8 cellular contexts compared by ENCODE assay signal in the genomic region with DNA sequence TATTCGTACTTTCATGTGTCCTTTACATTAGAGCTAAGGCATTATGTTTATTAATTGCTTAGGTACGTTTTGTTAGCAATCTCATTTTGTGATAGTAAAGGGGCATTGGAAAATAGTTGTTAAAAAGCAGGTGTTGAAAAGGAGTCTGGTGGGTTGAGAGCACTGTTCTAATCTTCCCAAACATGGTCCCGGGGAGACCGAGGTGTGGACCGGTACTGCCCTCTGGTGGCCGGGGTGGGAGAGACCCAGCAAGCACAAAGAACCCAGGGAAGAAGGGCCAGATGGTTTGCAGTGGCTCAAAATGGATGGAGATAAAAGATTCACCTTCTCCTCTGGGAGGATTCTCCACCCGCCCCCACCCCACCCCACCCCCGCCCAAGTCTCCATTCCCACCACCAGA. TPM values are rescaled to one million over a fixed set of nuclear protein-coding genes. Genes with fewer than 3 reads are reported as not detected.
A peak's percentile ranks its signal among the peaks of the same experiment; 100 is the strongest.
DNase-seq lines count a peak whose midpoint lies in the region; ATAC-seq and TF ChIP-seq lines count a peak whose summit lies in the region.

No MANE protein-coding gene starts in this region.

- no peak for TF ChIP-seq CTCF in HEK293 (tag by site-specific recombination; IDR thresholded peaks at IDR 0.05)
- TF ChIP-seq CTCF in activated CD8-positive, alpha-beta T cell treated with anti-CD3 and anti-CD28 coated beads for 36 hours (IDR thresholded peaks at IDR 0.05), result peak; percentile 61
- TF ChIP-seq CTCF in mesothelial cell of epicardium (IDR thresholded peaks at IDR 0.05; ENCODE audit: unreplicated experiment), result peak; percentile 60

- H3K27me3 Mint-ChIP-seq in activated CD8-positive, alpha-beta T cell treated with anti-CD3 and anti-CD28 coated beads for 36 hours, result no peaks in the 10 kb centered on the region
- H3K27me3 Mint-ChIP-seq in mesothelial cell of epicardium (ENCODE audit: low read depth), result no peaks in the 10 kb centered on the region

- no peak overlapping the region for H3K4me3 Mint-ChIP-seq in activated CD8-positive, alpha-beta T cell treated with anti-CD3 and anti-CD28 coated beads for 36 hours
- no peak overlapping the region for H3K4me3 Mint-ChIP-seq in mesothelial cell of epicardium

- H3K4me1 Mint-ChIP-seq in activated CD8-positive, alpha-beta T cell treated with anti-CD3 and anti-CD28 coated beads for 36 hours (ENCODE audit: low read depth), result no peaks in the 10 kb centered on the region
- no peaks in the 10 kb centered on the region for H3K4me1 Mint-ChIP-seq in mesothelial cell of epicardium

- H3K9me3 ChIP-seq in HEK293 (ENCODE audit: control insufficient read depth, insufficient read depth, low read depth, low read length), result no peaks in the 10 kb centered on the region

- no peak overlapping the region for H3K27ac ChIP-seq in HEK293 (ENCODE audit: extremely low read depth, low read depth, low read length)

- no peaks in the 10 kb centered on the region for H3K9me3 Mint-ChIP-seq in activated CD8-positive, alpha-beta T cell treated with anti-CD3 and anti-CD28 coated beads for 36 hours
- H3K9me3 Mint-ChIP-seq in mesothelial cell of epicardium, result peaks cover 17% of the 10 kb centered on the region

- H3K36me3 ChIP-seq in HEK293 (ENCODE audit: control insufficient read depth in 2 of 2, insufficient read depth in 1 of 2, low read length in 2 of 2), result peaks cover 0 to 51% of the 10 kb centered on the region in 2 experiments; a peak in 2 of 3 replicates

- H3K4me3 ChIP-seq in HEK293 (ENCODE audit: low read depth, low read length), result no peak overlapping the region

- no peak overlapping the region for H3K27ac Mint-ChIP-seq in activated CD8-positive, alpha-beta T cell treated with anti-CD3 and anti-CD28 coated beads for 36 hours
- H3K27ac Mint-ChIP-seq in mesothelial cell of epicardium, result no peak overlapping the region

- DNase-seq in EL, result peak; percentile 48
- DNase-seq in NCI-H226, result peak; percentile 4
- peak; percentile 80 for DNase-seq in activated CD8-positive, alpha-beta T cell treated with anti-CD3 and anti-CD28 coated beads for 36 hours
- peak; percentile 62 for DNase-seq in effector CD8-positive, alpha-beta T cell (lab: John Stamatoyannopoulos, UW)
- peak in 1 of 2 experiments; percentile 67 for DNase-seq in mesothelial cell of epicardium (ENCODE audit: low spot score in 2 of 2, unreplicated experiment in 2 of 2)
- DNase-seq in stimulated activated CD8-positive, alpha-beta memory T cell treated with anti-CD3 and anti-CD28 coated beads, Interleukin-4, amount 100 ng/mL, for 48 hours, result peak; percentile 85

- no peaks in the 10 kb centered on the region for H3K4me1 ChIP-seq in HEK293 (ENCODE audit: control insufficient read depth, insufficient read depth, low read length)

- POLR2A ChIA-PET in HEK293 (lab: Yijun Ruan, JAX), result no interaction called here
- POLR2A ChIA-PET in activated CD8-positive, alpha-beta T cell treated with anti-CD3 and anti-CD28 coated beads for 36 hours (lab: Charles Lee), result interaction anchor here (1.6 to 2.2 kb wide), 2 partner anchors 9 to 26 kb away, joined by 6 read pairs; partner anchors contain the start of gene IDNK

- H3K36me3 Mint-ChIP-seq in activated CD8-positive, alpha-beta T cell treated with anti-CD3 and anti-CD28 coated beads for 36 hours (ENCODE audit: low read depth), result peaks cover 28% of the 10 kb centered on the region
- H3K36me3 Mint-ChIP-seq in mesothelial cell of epicardium, result peaks cover 35% of the 10 kb centered on the region

- intact Hi-C loops in activated CD8-positive, alpha-beta T cell treated with anti-CD3 and anti-CD28 coated beads for 36 hours (cut with micrococcal nuclease), result no loop called here

- peak; percentile 88 for ATAC-seq in activated CD8-positive, alpha-beta T cell treated with anti-CD3 and anti-CD28 coated beads for 36 hours
- no peak for ATAC-seq in GM21825 (IDR thresholded peaks at IDR 0.05; ENCODE audit: unreplicated experiment)

- CTCF ChIA-PET in HEK293 (lab: Yijun Ruan, JAX), result interaction anchor here (0.6 to 3.0 kb wide), 31 partner anchors 8 to 651 kb away, joined by 3 to 36 read pairs (median 4); partner anchors contain the start of gene KIF27
- CTCF ChIA-PET in activated CD8-positive, alpha-beta T cell treated with anti-CD3 and anti-CD28 coated beads for 36 hours (lab: Charles Lee), result interaction anchor here (0.6 to 6.0 kb wide), 26 partner anchors 9 to 315 kb away, joined by 3 to 59 read pairs (median 4); partner anchors contain the start of gene IDNK

TF ChIP-seq in HEK293, 187 proteins besides CTCF, POLR2A, EP300 and RAD21:
- TF ChIP-seq ZNF518A (tag by site-specific recombination; conservative IDR thresholded peaks at IDR 0.05; ENCODE audit: low read depth), result no peak
- TF ChIP-seq ZNF654 (tag by site-specific recombination; IDR thresholded peaks at IDR 0.05; ENCODE audit: low read depth), result peak; percentile 48
- TF ChIP-seq ZSCAN18 (tag by site-specific recombination; IDR thresholded peaks at IDR 0.05), result no peak
- TF ChIP-seq ZNF24 (tag by site-specific recombination; IDR thresholded peaks at IDR 0.05), result no peak
- peak; percentile 91 for TF ChIP-seq ZNF677 (tag by site-specific recombination; IDR thresholded peaks at IDR 0.05)

RNA-seq across cellular contexts. Expression of gene IDNK, which starts 26.1 kb away (rescaled TPM):
- total RNA-seq in activated CD8-positive, alpha-beta T cell treated with anti-CD3 and anti-CD28 coated beads for 36 hours, result 1 to 10 TPM; 3.6 to 4.8 TPM
- total RNA-seq in mesothelial cell of epicardium, result 3.3 to 5.0 TPM (median 4.0 TPM) in 3 replicates

RNA-seq across cellular contexts. Expression of gene UBQLN1, which starts 58.7 kb away (rescaled TPM):
- 10 to 100 TPM; 80.1 to 92.9 TPM for total RNA-seq in activated CD8-positive, alpha-beta T cell treated with anti-CD3 and anti-CD28 coated beads for 36 hours
- total RNA-seq in mesothelial cell of epicardium, result 91.5 to 96.6 TPM (median 92.1 TPM) in 3 replicates
